Comparison of ENCODE assay signal across 25 cellular contexts in genomic region chr12:131535779-131536178, GRCh38.
DNase-seq lines count a peak whose midpoint lies in the region; TF ChIP-seq lines count a peak whose summit lies in the region.
"Had no signal": no experiment of that assay in that cellular context is flagged by ENCODE, and none has a peak within 500 bp of the region (broad histone marks: within the 10 kb centered on the region; RNA-seq: fewer than 3 reads in every experiment).

No MANE protein-coding gene starts in this region.

- no peaks in the 10 kb centered on the region for H3F3A ChIP-seq in Loucy (ENCODE audit: low read depth)

- H3K9me2 ChIP-seq in Loucy (replicated peaks; ENCODE audit: low read depth, low read length): no peaks in the 10 kb centered on the region

- H2AFZ ChIP-seq in Loucy (ENCODE audit: low read length): no peak overlapping the region

- peak overlapping the region; percentile 16 for H3K4me2 ChIP-seq in Loucy (ENCODE audit: low read depth, low read length, poor library complexity, severe bottlenecking)

- no peak for TF ChIP-seq CTCF in Loucy (conservative IDR thresholded peaks at IDR 0.05; ENCODE audit: low read length)

- no peaks in the 10 kb centered on the region for H3K36me3 ChIP-seq in Loucy (ENCODE audit: insufficient read depth, low read length)
- H3K36me3 ChIP-seq: BE2C, HAP-1, Peyer's patch had no signal

- H3K4me3 ChIP-seq in Loucy (ENCODE audit: low read length, poor library complexity, severe bottlenecking): no peak overlapping the region
- H3K4me3 ChIP-seq: HAP-1, K562, Peyer's patch, SK-N-MC had no signal

- peaks cover 13% of the 10 kb centered on the region for H3K4me1 ChIP-seq in Loucy (ENCODE audit: insufficient read depth, low read length, poor library complexity, severe bottlenecking)
- H3K4me1 ChIP-seq: BE2C, HAP-1, Peyer's patch had no signal

- no peaks in the 10 kb centered on the region for H3K79me2 ChIP-seq in Loucy (ENCODE audit: insufficient read depth, low read length)

- no peaks in the 10 kb centered on the region; the same call in 1 of the 2 replicates for H3K9me3 ChIP-seq in Loucy (ENCODE audit: insufficient read depth, low read depth, low read length)
- H3K9me3 ChIP-seq: BE2C, HAP-1, Peyer's patch had no signal

- H3K27me3 ChIP-seq in Loucy (ENCODE audit: insufficient read depth, low read length, poor library complexity, severe bottlenecking): no peaks in the 10 kb centered on the region
- H3K27me3 ChIP-seq: BE2C, Peyer's patch had no signal

- DNase-seq in NCI-H2171 treated with DMSO at 0.1 percent for 48 hours (lab: John Stamatoyannopoulos, UW) (peak; percentile 17), NCI-H2171 (lab: John Stamatoyannopoulos, UW) (no peak), AG20443 (ENCODE audit: low spot score) (peak; percentile 1), left kidney (ENCODE audit: low read depth, low spot score) (peak; percentile 36), occipital lobe (lab: John Stamatoyannopoulos, UW) (no peak), amygdala (lab: John Stamatoyannopoulos, UW) (no peak)
- DNase-seq in activated CD4-positive, alpha-beta T cell treated with anti-CD3 and anti-CD28 coated beads for 4 hours: no peak
- DNase-seq: BE2C, COR-L47, GOT3, HFFc6, Kasumi-1, MV-4-11, NCI-H1105, NCI-H146, NCI-H1930, NCI-H2107, NCI-H446 treated with DMSO at 0.1 percent for 48 hours, NCI-H69, Peyer's patch, SHP77 treated with DMSO at 0.1 percent for 48 hours had no signal

- no peaks in the 10 kb centered on the region for H4K20me1 ChIP-seq in Loucy (ENCODE audit: insufficient read depth, low read length, poor library complexity, severe bottlenecking)

- H3K9ac ChIP-seq in Loucy (ENCODE audit: low read depth, low read length, poor library complexity, severe bottlenecking): no peak overlapping the region

Comparison
In these comparisons a context has a peak if more than half of its experiments do, and no peak if none do; other contexts are left out.
1. DNase-seq: peak in NCI-H2171 treated with DMSO at 0.1 percent for 48 hours (single experiment), AG20443 (single experiment) and left kidney (single experiment); none in NCI-H2171 (single experiment), occipital lobe (single experiment), activated CD4-positive, alpha-beta T cell treated with anti-CD3 and anti-CD28 coated beads for 4 hours (0 of 2) and amygdala (0 of 56).